1 cellular context compared by ENCODE assay signal in the genomic region with DNA sequence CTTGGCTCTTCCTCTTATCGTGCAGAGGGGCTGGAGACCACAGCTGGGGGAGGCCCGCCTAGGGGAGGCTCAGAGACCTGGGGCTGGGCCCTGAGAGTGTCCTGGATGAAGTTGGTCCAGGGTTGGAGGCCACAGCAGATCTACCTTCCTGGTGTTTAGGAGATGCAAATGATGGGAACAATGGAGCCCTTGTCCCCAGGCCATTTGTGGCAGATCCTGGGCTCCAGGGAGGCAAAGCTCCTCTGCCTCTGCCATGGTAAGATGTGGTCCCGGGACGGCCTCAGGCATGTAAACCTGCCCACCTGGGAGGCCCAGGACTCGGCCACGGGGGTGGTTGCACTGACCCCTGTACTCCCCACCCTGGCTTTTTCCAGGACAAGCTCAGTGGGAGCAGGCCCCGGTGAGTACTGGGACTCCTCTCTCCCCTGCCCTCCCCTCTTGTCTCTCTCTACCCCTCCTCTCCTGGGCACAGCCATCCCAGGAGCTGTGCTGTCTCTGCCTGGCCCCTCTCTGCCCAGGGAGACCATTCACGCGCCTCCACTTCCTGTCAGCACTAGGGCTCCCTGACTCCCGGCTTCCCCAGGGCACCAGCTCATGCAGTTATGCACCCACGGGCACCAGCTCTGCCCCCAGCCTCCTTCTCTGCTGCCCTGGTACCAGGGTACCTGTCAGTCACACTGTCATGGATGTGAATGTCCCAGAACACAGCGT.
TF ChIP-seq lines count a peak whose summit lies in the region.

No MANE protein-coding gene starts in this region.

TF ChIP-seq in neural cell, 6 proteins besides CTCF, POLR2A, EP300 and RAD21 (continued from another document):
- TF ChIP-seq SMC3 (conservative IDR thresholded peaks at IDR 0.05; ENCODE audit: poor library complexity) (no peak), MXI1 (conservative IDR thresholded peaks at IDR 0.05; ENCODE audit: poor library complexity, severe bottlenecking) (no peak), POLR2AphosphoS5 (IDR thresholded peaks at IDR 0.05) (no peak), REST (IDR thresholded peaks at IDR 0.05; ENCODE audit: borderline replicate concordance) (no peak), EZH2 (IDR thresholded peaks at IDR 0.05; ENCODE audit: borderline replicate concordance, insufficient read depth, low read length, poor library complexity, severe bottlenecking) (no peak)
TF ChIP-seq in neural cell: peak in this region for 0.
